21 cellular contexts compared by ENCODE assay signal in the genomic region with DNA sequence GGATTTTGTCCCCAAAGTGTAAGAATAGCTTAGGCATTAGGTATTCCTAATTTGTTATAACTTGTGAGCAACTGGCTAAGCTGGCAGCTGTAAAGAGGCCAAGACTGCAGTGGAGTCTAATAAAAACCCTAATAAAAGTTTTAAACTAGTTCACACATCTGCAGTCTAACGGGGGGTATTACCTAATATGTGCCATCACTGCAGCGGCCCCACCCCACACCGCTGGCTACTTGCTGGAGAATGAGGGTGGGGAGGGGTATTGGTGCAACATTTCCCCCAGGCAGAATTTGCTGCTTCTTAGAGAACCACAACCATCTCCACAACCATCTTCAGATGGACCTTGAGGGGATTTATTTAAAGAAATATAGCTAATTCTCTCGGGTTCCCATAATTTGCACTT.
"Had no signal": no experiment of that assay in that cellular context is flagged by ENCODE, and none has a peak within 500 bp of the region (broad histone marks: within the 10 kb centered on the region; RNA-seq: fewer than 3 reads in every experiment).

No MANE protein-coding gene starts in this region.

- H3K27ac ChIP-seq: RWPE1, SJCRH30 had no signal

- H3K9me3 ChIP-seq: SJCRH30 had no signal

- H3K36me3 ChIP-seq: SJCRH30 had no signal

- ATAC-seq: HepG2, Panc1 had no signal

- H3K4me1 ChIP-seq: SJCRH30 had no signal

- H3K27me3 ChIP-seq: SJCRH30 had no signal

- H3K4me3 ChIP-seq: SJCRH30 had no signal

- DNase-seq: IMR-90, Karpas-422, KG1, MM.1S, NCI-H1092 treated with DMSO at 0.1 percent for 48 hours, NCI-H1436, NCI-H187, NCI-H2029, NCI-H2081 treated with DMSO at 0.1 percent for 48 hours, NCI-H2171, NCI-H226, NCI-H446, NCI-H510A, NCI-H524 treated with DMSO at 0.1 percent for 48 hours, NCI-H69, NCI-H774, SHP77 treated with DMSO at 0.1 percent for 48 hours, SJCRH30 had no signal
